In the genomic region with DNA sequence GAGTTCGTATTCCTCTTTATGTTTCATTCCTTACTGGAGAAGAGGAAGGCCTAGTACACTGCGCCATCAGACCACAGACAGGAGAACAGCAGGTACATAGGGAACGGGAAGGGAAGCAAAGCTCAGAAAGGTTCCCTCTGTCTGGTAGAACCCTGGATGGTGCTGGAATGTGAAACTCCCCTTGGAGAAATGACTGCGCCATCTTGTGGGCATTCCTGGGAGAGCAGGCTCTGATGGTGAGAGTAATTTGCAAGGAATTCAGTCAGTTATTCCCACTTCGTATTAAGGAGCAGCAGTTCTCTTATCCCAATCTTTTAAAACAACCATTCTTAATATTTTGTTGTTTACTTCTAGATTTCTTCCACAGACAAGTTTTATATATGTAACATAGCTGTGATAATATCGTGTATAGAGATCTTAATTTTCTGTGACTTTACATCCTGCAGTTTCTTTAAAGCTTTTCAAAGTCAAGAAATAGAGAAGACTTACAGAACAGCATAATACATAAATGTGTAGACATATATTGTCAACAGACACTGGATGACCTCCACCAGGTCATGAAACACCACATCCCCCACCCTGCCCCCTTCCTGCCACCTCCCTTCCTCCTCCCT, we compare ENCODE assay signal across 9 cellular contexts.
DNase-seq lines count a peak whose midpoint lies in the region; ATAC-seq and TF ChIP-seq lines count a peak whose summit lies in the region.
"Had no signal": no experiment of that assay in that cellular context is flagged by ENCODE, and none has a peak within 500 bp of the region (broad histone marks: within the 10 kb centered on the region; RNA-seq: fewer than 3 reads in every experiment).

No MANE protein-coding gene starts in this region.

- H3K9me3 Mint-ChIP-seq in activated B cell treated with CpG ODN at 0.5 μM for 24 hours = no peaks in the 10 kb centered on the region
- H3K9me3 Mint-ChIP-seq in central memory CD8-positive, alpha-beta T cell = no peaks in the 10 kb centered on the region
- H3K9me3 Mint-ChIP-seq: naive B cell had no signal

- intact Hi-C loops in activated B cell treated with CpG ODN at 0.5 μM for 24 hours (cut with micrococcal nuclease) = loop anchor here (1.0 kb wide), 2 partner anchors 47 to 123 kb away; no protein-coding TSS in a partner anchor

- ATAC-seq in activated B cell treated with CpG ODN at 0.5 μM for 24 hours (ENCODE audit: low read depth) (no peak), GM18498 (IDR thresholded peaks at IDR 0.05; ENCODE audit: unreplicated experiment) (no peak)
- no peak for ATAC-seq in central memory CD8-positive, alpha-beta T cell (replicated peaks; ENCODE audit: extremely low read depth, poor library complexity, severe bottlenecking)

- TF ChIP-seq CTCF in activated B cell treated with CpG ODN at 0.5 μM for 24 hours (IDR thresholded peaks at IDR 0.05) = peak; percentile 49

- peaks cover 13% of the 10 kb centered on the region for H3K27me3 Mint-ChIP-seq in activated B cell treated with CpG ODN at 0.5 μM for 24 hours
- H3K27me3 Mint-ChIP-seq in central memory CD8-positive, alpha-beta T cell = peaks cover 23% of the 10 kb centered on the region

- peak; percentile 46 for DNase-seq in SIG-M5 treated with dmso at 0.1 percent for 504 hours (lab: John Stamatoyannopoulos, UW; ENCODE audit: unreplicated experiment)
- DNase-seq in SIG-M5 (lab: John Stamatoyannopoulos, UW) = no peak
- DNase-seq in NCI-H2107 treated with DMSO at 0.1 percent for 48 hours (lab: John Stamatoyannopoulos, UW; ENCODE audit: unreplicated experiment) = peak; percentile 52
- peak; percentile 37 for DNase-seq in activated B cell treated with CpG ODN at 0.5 μM for 24 hours
- DNase-seq in central memory CD8-positive, alpha-beta T cell (ENCODE audit: low spot score in 2 of 2) = peak; percentile 27 to 28
- DNase-seq in kidney tubule cell (ENCODE audit: low spot score) = peak; percentile 65
- peak; percentile 65 for DNase-seq in stimulated activated CD4-positive, alpha-beta T cell treated with anti-CD3 and anti-CD28 coated beads, Interleukin-4, amount 100 ng/mL, for 24 hours
- DNase-seq: naive B cell had no signal

- no peaks in the 10 kb centered on the region for H3K4me1 Mint-ChIP-seq in activated B cell treated with CpG ODN at 0.5 μM for 24 hours
- no peaks in the 10 kb centered on the region for H3K4me1 Mint-ChIP-seq in central memory CD8-positive, alpha-beta T cell
- H3K4me1 Mint-ChIP-seq: naive B cell had no signal

- H3K4me3 Mint-ChIP-seq in activated B cell treated with CpG ODN at 0.5 μM for 24 hours = no peak overlapping the region
- no peak overlapping the region for H3K4me3 Mint-ChIP-seq in central memory CD8-positive, alpha-beta T cell

- POLR2A ChIA-PET in activated B cell treated with CpG ODN at 0.5 μM for 24 hours (lab: Charles Lee) = interaction anchor here (1.0 kb wide), 1 partner anchor 123 kb away, joined by 3 read pairs; no protein-coding TSS in a partner anchor

- H3K36me3 Mint-ChIP-seq in activated B cell treated with CpG ODN at 0.5 μM for 24 hours (ENCODE audit: low read depth) = no peaks in the 10 kb centered on the region
- H3K36me3 Mint-ChIP-seq in central memory CD8-positive, alpha-beta T cell (ENCODE audit: insufficient read depth) = no peaks in the 10 kb centered on the region
- H3K36me3 Mint-ChIP-seq: naive B cell had no signal

- CTCF ChIA-PET in activated B cell treated with CpG ODN at 0.5 μM for 24 hours (lab: Charles Lee) = interaction anchor here (0.7 to 4.0 kb wide), 6 partner anchors 8 to 126 kb away, joined by 3 to 33 read pairs (median 3); no protein-coding TSS in a partner anchor

- no peak overlapping the region for H3K27ac Mint-ChIP-seq in activated B cell treated with CpG ODN at 0.5 μM for 24 hours
- H3K27ac Mint-ChIP-seq in central memory CD8-positive, alpha-beta T cell (ENCODE audit: low read depth) = no peak overlapping the region
